ENCODE assay signal across 24 cellular contexts in the genomic region with DNA sequence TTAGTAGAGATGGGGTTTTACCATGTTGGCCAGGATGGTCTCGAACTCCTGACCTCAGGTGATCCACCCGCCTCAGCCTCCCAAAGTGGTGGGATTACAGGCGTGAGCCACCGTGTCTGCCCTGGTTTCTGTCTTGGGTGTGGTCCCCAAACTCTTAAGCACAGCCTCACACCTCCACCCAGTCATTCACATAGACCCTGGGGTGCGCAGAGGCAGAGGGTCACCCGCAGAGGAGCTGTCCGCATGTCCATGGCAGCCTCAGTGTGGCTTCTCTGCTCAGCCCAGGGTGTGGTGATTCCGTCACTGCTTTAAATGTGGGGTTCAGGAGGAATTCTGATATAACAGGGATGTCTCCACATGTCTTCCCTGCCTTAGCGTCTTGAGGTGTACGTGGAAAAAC. TPM values are rescaled to one million over a fixed set of nuclear protein-coding genes. Genes with fewer than 3 reads are reported as not detected.
DNase-seq lines count a peak whose midpoint lies in the region; ATAC-seq and TF ChIP-seq lines count a peak whose summit lies in the region.
"Had no signal": no experiment of that assay in that cellular context is flagged by ENCODE, and none has a peak within 500 bp of the region (broad histone marks: within the 10 kb centered on the region; RNA-seq: fewer than 3 reads in every experiment).

No MANE protein-coding gene starts in this region.

- H3K4me2 ChIP-seq in GM23248 (ENCODE audit: unreplicated experiment) = no peak overlapping the region
- H3K4me2 ChIP-seq: BLaER1 treated with 17β-estradiol and CSF1 and Interleukin-3, amounts not matched to agents 10 nM and 100 nM had no signal

- H2AFZ ChIP-seq in GM23248 = no peak overlapping the region

- H3K4me3 ChIP-seq in lower lobe of right lung (no peak overlapping the region), GM23248 (no peak overlapping the region)
- H3K4me3 ChIP-seq: BLaER1 treated with 17β-estradiol and CSF1 and Interleukin-3, amounts not matched to agents 10 nM and 100 nM; GM12878; HAP-1 had no signal

- H3K36me3 ChIP-seq in lower lobe of right lung (no peaks in the 10 kb centered on the region), GM23248 (ENCODE audit: low read depth) (no peaks in the 10 kb centered on the region)
- H3K36me3 ChIP-seq: BE2C, HAP-1 had no signal

- TF ChIP-seq CTCF in lower lobe of right lung (IDR thresholded peaks at IDR 0.05) = no peak

- H3K27me3 ChIP-seq in lower lobe of right lung (ENCODE audit: low read depth) (no peaks in the 10 kb centered on the region), GM23248 (replicated peaks; ENCODE audit: insufficient read depth) (peaks cover 4% of the 10 kb centered on the region; the same call in 1 of the 2 replicates)
- H3K27me3 ChIP-seq: BE2C; BLaER1 treated with 17β-estradiol and CSF1 and Interleukin-3, amounts not matched to agents 10 nM and 100 nM had no signal

- no peaks in the 10 kb centered on the region for H3K9me2 ChIP-seq in GM23248 (ENCODE audit: insufficient read depth)

- no peak overlapping the region for H3K9ac ChIP-seq in GM23248
- H3K9ac ChIP-seq: BLaER1 treated with 17β-estradiol and CSF1 and Interleukin-3, amounts not matched to agents 10 nM and 100 nM had no signal

- no peaks in the 10 kb centered on the region for H4K20me1 ChIP-seq in GM23248 (ENCODE audit: insufficient read depth)
- H4K20me1 ChIP-seq: BLaER1 treated with 17β-estradiol and CSF1 and Interleukin-3, amounts not matched to agents 10 nM and 100 nM had no signal

- peak; percentile 38 for DNase-seq in activated effector memory CD4-positive, alpha-beta T cell treated with anti-CD3 and anti-CD28 coated beads, Interleukin-2, amount 50 U/mL, for 16 hours
- no peak for DNase-seq in activated effector memory CD4-positive, alpha-beta T cell treated with Interleukin-2 at 50 U/mL for 16 hours
- DNase-seq in lower lobe of right lung (peak; percentile 28), posterior vena cava (ENCODE audit: low spot score) (peak; percentile 62), NCI-H2227 (lab: John Stamatoyannopoulos, UW; ENCODE audit: unreplicated experiment) (no peak), GM23248 (no peak)
- DNase-seq: AML-193; BE2C; CD4-positive, alpha-beta T cell; CD8-positive, alpha-beta memory T cell; DMS 273 treated with DMSO at 0.1 percent for 48 hours; DMS79; EL; GDM1; GOT3; HFFc6 had no signal

- H3K9me3 ChIP-seq in lower lobe of right lung (peaks cover 6% of the 10 kb centered on the region), GM23248 (ENCODE audit: low read depth) (no peaks in the 10 kb centered on the region)
- H3K9me3 ChIP-seq: BE2C had no signal

- no peaks in the 10 kb centered on the region for H3F3A ChIP-seq in GM23248 (ENCODE audit: insufficient read depth)

- 57 to 59% methylated on average over 10 of the region's 10 CpGs for WGBS in GM23248 (ENCODE audit: low coverage in 1 of 2, low lambda C conversion rate in 2 of 2, missing lambda C conversion rate in 2 of 2), 2 experiments

- in situ Hi-C loops in GM23248 (cut with MboI) = no loop called here

- no peaks in the 10 kb centered on the region for H3K79me2 ChIP-seq in GM23248 (ENCODE audit: insufficient read depth)

- H3K4me1 ChIP-seq in lower lobe of right lung (no peaks in the 10 kb centered on the region), GM23248 (ENCODE audit: insufficient read depth) (no peaks in the 10 kb centered on the region)
- H3K4me1 ChIP-seq: BE2C; BLaER1 treated with 17β-estradiol and CSF1 and Interleukin-3, amounts not matched to agents 10 nM and 100 nM; HAP-1 had no signal

- no peak for ATAC-seq in lower lobe of right lung
- ATAC-seq in HG02798 (IDR thresholded peaks at IDR 0.05; ENCODE audit: poor library complexity, unreplicated experiment) = no peak
- ATAC-seq in GM18502 (IDR thresholded peaks at IDR 0.05; ENCODE audit: poor library complexity, unreplicated experiment) = no peak
- ATAC-seq: GM12878 had no signal

- H3K27ac ChIP-seq in lower lobe of right lung = no peak overlapping the region
- no peak overlapping the region for H3K27ac ChIP-seq in GM23248
- H3K27ac ChIP-seq: 22Rv1; BLaER1 treated with 17β-estradiol and CSF1 and Interleukin-3, amounts not matched to agents 10 nM and 100 nM had no signal

- intact Hi-C loops in lower lobe of right lung (cut with DNase I) = no loop called here
- intact Hi-C loops in posterior vena cava (cut with DNase I) = no loop called here

RNA-seq across cellular contexts. Expression of a gene that starts 48.5 kb away (rescaled TPM):
- total RNA-seq in lower lobe of right lung = 33.9 TPM
- total RNA-seq in posterior vena cava = 1 to 10 TPM in 1 of 2 donors, under 1 TPM in 1; 0.33 to 3.4 TPM
- not detected in 2 replicates for total RNA-seq in GM23248 (2014; rRNA removed; shearing (Covaris generic))
- not detected in 2 replicates for polyA plus RNA-seq in GM23248 (2016; fragmentation: Nextera tagmentation; extraction: Ambion mirVana)
- total RNA-seq: CD4-positive, alpha-beta T cell; HFFc6 had no signal
- polyA plus RNA-seq: AG04450, CD14-positive monocyte had no signal

Comparison
In these comparisons a context has a peak if more than half of its experiments do, and no peak if none do; other contexts are left out.
1. DNase-seq: peak in activated effector memory CD4-positive, alpha-beta T cell treated with anti-CD3 and anti-CD28 coated beads, Interleukin-2, amount 50 U/mL, for 16 hours (single experiment), lower lobe of right lung (single experiment) and posterior vena cava (single experiment); none in activated effector memory CD4-positive, alpha-beta T cell treated with Interleukin-2 at 50 U/mL for 16 hours (single experiment), NCI-H2227 (single experiment) and GM23248 (single experiment).